Comparison of ENCODE assay signal across 1 cellular context in the genomic region with DNA sequence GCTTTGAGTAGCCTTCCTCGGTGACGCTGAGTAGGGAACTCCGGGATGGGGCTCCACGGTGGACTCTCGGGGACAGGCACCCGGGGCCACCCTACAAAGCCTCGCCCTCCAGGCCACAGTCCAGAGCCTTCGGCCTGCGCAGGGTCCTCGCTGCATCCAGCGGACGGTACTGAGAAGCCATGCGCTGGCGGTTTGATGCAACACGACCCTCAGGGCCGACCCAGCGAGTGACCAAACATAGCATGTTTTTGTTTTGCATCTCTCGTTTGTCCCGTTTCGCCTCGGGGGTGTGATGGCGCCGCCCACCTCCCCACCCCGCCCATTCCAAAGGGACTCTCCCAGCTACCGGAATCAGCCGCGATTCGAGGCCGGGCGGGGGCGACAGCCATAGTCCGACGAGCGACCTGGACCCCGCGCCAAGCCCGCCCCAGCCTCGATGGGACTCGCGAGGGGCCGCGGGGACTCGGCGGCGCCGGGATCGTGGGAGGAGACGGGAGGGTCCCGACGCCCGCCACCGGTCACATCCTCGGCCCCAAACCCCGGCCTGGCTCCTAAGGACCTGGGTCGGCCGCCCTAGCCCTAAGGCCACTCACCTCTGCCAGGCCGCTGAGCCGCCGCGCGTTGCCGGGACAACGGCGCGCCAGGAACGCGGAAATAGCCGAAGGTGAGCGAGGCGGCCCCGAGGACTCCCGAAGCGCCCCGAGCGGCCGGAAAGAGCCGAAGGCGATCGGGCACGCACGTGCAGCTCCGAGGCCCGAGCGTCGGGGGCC.
TF ChIP-seq lines count a peak whose summit lies in the region.

No MANE protein-coding gene starts in this region.

TF ChIP-seq in HEK293, 187 proteins besides CTCF, POLR2A, EP300 and RAD21 (continued from another document and continues in another):
- TF ChIP-seq ZFHX2 (tag by site-specific recombination; conservative IDR thresholded peaks at IDR 0.05) (peak; percentile 83), ZBTB7A (tag by site-specific recombination; IDR thresholded peaks at IDR 0.05; ENCODE audit: low read depth) (0 out of 2 replicates have a peak, but pooled peaks have one; percentile 60), EGR2 (tag by site-specific recombination; IDR thresholded peaks at IDR 0.05; ENCODE audit: low read depth) (peak; percentile 80), ZNF335 (tag by site-specific recombination; conservative IDR thresholded peaks at IDR 0.05) (peak; percentile 92), ZNF341 (tag by site-specific recombination; IDR thresholded peaks at IDR 0.05; ENCODE audit: low read depth) (no peak), ZNF843 (tag by site-specific recombination; IDR thresholded peaks at IDR 0.05) (0 out of 2 replicates have a peak, but pooled peaks have one; percentile 14), ZNF561 (tag by site-specific recombination; IDR thresholded peaks at IDR 0.05; ENCODE audit: borderline replicate concordance) (peak; percentile 32; the same call in 1 of the 2 replicates), BCL11B (tag by site-specific recombination; IDR thresholded peaks at IDR 0.05; ENCODE audit: low read depth) (no peak; the same call in 1 of the 2 replicates), YY1 (tag by site-specific recombination; IDR thresholded peaks at IDR 0.05) (peak; percentile 50; the same call in 1 of the 2 replicates), ZNF777 (tag by site-specific recombination; IDR thresholded peaks at IDR 0.05; ENCODE audit: borderline replicate concordance) (no peak; the same call in 1 of the 2 replicates), REPIN1 (tag by site-specific recombination; IDR thresholded peaks at IDR 0.05; ENCODE audit: low read depth) (no peak), ZNF776 (tag by site-specific recombination; IDR thresholded peaks at IDR 0.05; ENCODE audit: borderline replicate concordance) (no peak), ZNF2 (tag by site-specific recombination; IDR thresholded peaks at IDR 0.05) (0 out of 2 replicates have a peak, but pooled peaks have one; percentile 34), ZNF23 (tag by site-specific recombination; IDR thresholded peaks at IDR 0.05; ENCODE audit: borderline replicate concordance) (no peak), SP3 (tag by site-specific recombination; IDR thresholded peaks at IDR 0.05) (peak; percentile 69)
- TF ChIP-seq, protein P1, sequence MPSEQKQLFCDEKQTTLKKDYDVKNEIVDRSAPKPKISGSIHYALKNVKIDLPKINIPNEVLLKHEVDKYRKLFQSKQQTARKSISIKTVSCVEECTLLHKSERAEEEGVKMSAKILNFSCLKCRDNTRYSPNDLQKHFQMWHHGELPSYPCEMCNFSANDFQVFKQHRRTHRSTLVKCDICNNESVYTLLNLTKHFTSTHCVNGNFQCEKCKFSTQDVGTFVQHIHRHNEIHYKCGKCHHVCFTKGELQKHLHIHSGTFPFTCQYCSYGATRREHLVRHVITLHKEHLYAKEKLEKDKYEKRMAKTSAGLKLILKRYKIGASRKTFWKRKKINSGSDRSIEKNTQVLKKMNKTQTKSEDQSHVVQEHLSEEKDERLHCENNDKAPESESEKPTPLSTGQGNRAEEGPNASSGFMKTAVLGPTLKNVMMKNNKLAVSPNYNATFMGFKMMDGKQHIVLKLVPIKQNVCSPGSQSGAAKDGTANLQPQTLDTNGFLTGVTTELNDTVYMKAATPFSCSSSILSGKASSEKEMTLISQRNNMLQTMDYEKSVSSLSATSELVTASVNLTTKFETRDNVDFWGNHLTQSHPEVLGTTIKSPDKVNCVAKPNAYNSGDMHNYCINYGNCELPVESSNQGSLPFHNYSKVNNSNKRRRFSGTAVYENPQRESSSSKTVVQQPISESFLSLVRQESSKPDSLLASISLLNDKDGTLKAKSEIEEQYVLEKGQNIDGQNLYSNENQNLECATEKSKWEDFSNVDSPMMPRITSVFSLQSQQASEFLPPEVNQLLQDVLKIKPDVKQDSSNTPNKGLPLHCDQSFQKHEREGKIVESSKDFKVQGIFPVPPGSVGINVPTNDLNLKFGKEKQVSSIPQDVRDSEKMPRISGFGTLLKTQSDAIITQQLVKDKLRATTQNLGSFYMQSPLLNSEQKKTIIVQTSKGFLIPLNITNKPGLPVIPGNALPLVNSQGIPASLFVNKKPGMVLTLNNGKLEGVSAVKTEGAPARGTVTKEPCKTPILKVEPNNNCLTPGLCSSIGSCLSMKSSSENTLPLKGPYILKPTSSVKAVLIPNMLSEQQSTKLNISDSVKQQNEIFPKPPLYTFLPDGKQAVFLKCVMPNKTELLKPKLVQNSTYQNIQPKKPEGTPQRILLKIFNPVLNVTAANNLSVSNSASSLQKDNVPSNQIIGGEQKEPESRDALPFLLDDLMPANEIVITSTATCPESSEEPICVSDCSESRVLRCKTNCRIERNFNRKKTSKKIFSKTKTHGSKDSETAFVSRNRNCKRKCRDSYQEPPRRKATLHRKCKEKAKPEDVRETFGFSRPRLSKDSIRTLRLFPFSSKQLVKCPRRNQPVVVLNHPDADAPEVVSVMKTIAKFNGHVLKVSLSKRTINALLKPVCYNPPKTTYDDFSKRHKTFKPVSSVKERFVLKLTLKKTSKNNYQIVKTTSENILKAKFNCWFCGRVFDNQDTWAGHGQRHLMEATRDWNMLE (tag by site-specific recombination; conservative IDR thresholded peaks at IDR 0.05; ENCODE audit: low read depth): no peak
- TF ChIP-seq, protein P2, sequence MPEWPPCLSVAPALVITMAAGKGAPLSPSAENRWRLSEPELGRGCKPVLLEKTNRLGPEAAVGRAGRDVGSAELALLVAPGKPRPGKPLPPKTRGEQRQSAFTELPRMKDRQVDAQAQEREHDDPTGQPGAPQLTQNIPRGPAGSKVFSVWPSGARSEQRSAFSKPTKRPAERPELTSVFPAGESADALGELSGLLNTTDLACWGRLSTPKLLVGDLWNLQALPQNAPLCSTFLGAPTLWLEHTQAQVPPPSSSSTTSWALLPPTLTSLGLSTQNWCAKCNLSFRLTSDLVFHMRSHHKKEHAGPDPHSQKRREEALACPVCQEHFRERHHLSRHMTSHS (tag by site-specific recombination; IDR thresholded peaks at IDR 0.05): no peak
- TF ChIP-seq, protein P3, sequence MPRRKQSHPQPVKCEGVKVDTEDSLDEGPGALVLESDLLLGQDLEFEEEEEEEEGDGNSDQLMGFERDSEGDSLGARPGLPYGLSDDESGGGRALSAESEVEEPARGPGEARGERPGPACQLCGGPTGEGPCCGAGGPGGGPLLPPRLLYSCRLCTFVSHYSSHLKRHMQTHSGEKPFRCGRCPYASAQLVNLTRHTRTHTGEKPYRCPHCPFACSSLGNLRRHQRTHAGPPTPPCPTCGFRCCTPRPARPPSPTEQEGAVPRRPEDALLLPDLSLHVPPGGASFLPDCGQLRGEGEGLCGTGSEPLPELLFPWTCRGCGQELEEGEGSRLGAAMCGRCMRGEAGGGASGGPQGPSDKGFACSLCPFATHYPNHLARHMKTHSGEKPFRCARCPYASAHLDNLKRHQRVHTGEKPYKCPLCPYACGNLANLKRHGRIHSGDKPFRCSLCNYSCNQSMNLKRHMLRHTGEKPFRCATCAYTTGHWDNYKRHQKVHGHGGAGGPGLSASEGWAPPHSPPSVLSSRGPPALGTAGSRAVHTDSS (tag by site-specific recombination; IDR thresholded peaks at IDR 0.05): no peak
- TF ChIP-seq, protein P4, sequence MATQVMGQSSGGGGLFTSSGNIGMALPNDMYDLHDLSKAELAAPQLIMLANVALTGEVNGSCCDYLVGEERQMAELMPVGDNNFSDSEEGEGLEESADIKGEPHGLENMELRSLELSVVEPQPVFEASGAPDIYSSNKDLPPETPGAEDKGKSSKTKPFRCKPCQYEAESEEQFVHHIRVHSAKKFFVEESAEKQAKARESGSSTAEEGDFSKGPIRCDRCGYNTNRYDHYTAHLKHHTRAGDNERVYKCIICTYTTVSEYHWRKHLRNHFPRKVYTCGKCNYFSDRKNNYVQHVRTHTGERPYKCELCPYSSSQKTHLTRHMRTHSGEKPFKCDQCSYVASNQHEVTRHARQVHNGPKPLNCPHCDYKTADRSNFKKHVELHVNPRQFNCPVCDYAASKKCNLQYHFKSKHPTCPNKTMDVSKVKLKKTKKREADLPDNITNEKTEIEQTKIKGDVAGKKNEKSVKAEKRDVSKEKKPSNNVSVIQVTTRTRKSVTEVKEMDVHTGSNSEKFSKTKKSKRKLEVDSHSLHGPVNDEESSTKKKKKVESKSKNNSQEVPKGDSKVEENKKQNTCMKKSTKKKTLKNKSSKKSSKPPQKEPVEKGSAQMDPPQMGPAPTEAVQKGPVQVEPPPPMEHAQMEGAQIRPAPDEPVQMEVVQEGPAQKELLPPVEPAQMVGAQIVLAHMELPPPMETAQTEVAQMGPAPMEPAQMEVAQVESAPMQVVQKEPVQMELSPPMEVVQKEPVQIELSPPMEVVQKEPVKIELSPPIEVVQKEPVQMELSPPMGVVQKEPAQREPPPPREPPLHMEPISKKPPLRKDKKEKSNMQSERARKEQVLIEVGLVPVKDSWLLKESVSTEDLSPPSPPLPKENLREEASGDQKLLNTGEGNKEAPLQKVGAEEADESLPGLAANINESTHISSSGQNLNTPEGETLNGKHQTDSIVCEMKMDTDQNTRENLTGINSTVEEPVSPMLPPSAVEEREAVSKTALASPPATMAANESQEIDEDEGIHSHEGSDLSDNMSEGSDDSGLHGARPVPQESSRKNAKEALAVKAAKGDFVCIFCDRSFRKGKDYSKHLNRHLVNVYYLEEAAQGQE (tag by site-specific recombination; IDR thresholded peaks at IDR 0.05): peak; percentile 35; the same call in 1 of the 2 replicates
- TF ChIP-seq, protein P5, sequence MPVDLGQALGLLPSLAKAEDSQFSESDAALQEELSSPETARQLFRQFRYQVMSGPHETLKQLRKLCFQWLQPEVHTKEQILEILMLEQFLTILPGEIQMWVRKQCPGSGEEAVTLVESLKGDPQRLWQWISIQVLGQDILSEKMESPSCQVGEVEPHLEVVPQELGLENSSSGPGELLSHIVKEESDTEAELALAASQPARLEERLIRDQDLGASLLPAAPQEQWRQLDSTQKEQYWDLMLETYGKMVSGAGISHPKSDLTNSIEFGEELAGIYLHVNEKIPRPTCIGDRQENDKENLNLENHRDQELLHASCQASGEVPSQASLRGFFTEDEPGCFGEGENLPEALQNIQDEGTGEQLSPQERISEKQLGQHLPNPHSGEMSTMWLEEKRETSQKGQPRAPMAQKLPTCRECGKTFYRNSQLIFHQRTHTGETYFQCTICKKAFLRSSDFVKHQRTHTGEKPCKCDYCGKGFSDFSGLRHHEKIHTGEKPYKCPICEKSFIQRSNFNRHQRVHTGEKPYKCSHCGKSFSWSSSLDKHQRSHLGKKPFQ (tag by site-specific recombination; IDR thresholded peaks at IDR 0.05): no peak
- TF ChIP-seq, protein P6, sequence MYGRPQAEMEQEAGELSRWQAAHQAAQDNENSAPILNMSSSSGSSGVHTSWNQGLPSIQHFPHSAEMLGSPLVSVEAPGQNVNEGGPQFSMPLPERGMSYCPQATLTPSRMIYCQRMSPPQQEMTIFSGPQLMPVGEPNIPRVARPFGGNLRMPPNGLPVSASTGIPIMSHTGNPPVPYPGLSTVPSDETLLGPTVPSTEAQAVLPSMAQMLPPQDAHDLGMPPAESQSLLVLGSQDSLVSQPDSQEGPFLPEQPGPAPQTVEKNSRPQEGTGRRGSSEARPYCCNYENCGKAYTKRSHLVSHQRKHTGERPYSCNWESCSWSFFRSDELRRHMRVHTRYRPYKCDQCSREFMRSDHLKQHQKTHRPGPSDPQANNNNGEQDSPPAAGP (tag by site-specific recombination; IDR thresholded peaks at IDR 0.05): no peak
- TF ChIP-seq, protein P7, sequence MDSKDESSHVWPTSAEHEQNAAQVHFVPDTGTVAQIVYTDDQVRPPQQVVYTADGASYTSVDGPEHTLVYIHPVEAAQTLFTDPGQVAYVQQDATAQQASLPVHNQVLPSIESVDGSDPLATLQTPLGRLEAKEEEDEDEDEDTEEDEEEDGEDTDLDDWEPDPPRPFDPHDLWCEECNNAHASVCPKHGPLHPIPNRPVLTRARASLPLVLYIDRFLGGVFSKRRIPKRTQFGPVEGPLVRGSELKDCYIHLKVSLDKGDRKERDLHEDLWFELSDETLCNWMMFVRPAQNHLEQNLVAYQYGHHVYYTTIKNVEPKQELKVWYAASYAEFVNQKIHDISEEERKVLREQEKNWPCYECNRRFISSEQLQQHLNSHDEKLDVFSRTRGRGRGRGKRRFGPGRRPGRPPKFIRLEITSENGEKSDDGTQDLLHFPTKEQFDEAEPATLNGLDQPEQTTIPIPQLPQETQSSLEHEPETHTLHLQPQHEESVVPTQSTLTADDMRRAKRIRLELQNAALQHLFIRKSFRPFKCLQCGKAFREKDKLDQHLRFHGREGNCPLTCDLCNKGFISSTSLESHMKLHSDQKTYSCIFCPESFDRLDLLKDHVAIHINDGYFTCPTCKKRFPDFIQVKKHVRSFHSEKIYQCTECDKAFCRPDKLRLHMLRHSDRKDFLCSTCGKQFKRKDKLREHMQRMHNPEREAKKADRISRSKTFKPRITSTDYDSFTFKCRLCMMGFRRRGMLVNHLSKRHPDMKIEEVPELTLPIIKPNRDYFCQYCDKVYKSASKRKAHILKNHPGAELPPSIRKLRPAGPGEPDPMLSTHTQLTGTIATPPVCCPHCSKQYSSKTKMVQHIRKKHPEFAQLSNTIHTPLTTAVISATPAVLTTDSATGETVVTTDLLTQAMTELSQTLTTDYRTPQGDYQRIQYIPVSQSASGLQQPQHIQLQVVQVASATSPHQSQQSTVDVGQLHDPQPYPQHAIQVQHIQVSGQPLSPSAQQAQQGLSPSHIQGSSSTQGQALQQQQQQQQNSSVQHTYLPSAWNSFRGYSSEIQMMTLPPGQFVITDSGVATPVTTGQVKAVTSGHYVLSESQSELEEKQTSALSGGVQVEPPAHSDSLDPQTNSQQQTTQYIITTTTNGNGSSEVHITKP (tag by site-specific recombination; IDR thresholded peaks at IDR 0.05): peak; percentile 33; the same call in 1 of the 2 replicates
- TF ChIP-seq, protein P8, sequence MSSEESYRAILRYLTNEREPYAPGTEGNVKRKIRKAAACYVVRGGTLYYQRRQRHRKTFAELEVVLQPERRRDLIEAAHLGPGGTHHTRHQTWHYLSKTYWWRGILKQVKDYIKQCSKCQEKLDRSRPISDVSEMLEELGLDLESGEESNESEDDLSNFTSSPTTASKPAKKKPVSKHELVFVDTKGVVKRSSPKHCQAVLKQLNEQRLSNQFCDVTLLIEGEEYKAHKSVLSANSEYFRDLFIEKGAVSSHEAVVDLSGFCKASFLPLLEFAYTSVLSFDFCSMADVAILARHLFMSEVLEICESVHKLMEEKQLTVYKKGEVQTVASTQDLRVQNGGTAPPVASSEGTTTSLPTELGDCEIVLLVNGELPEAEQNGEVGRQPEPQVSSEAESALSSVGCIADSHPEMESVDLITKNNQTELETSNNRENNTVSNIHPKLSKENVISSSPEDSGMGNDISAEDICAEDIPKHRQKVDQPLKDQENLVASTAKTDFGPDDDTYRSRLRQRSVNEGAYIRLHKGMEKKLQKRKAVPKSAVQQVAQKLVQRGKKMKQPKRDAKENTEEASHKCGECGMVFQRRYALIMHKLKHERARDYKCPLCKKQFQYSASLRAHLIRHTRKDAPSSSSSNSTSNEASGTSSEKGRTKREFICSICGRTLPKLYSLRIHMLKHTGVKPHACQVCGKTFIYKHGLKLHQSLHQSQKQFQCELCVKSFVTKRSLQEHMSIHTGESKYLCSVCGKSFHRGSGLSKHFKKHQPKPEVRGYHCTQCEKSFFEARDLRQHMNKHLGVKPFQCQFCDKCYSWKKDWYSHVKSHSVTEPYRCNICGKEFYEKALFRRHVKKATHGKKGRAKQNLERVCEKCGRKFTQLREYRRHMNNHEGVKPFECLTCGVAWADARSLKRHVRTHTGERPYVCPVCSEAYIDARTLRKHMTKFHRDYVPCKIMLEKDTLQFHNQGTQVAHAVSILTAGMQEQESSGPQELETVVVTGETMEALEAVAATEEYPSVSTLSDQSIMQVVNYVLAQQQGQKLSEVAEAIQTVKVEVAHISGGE (tag by site-specific recombination; conservative IDR thresholded peaks at IDR 0.05; ENCODE audit: low read depth): peak; percentile 19; the same call in 1 of the 2 replicates
